In the genomic region with DNA sequence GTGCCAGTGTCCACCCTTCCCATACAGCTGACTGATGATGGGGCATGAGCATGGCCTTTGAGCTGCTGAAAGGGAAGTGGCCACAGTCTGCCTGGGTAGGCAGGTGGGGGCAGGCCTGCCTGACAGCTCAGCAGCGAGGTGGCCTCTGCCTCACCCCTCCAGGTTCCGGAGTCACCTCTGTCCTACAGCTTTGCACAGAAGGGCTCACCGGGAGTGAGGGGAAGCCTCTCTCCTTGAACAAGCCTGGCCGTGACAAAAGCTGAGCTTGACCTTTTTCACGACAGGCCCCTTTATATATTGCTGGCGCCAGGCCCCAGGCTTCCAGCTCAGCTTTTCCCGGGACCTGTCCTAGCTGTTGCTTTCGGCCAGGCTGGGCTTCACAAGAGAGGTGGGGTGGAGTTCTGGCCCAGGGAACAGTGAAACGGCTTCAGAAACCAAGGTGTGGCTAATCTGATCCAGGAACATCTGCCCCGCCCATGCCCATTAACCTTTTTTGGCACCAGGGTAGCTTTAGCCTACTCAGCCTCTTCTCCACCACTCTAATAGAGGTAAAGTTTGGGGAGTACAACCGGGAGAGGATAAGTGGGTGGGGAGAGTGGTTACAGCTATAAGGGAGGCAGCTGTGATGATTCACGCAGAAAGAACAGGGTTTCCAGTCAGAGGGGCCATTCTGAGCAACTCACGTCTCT, we compare ENCODE assay signal across 8 cellular contexts.
DNase-seq lines count a peak whose midpoint lies in the region; ATAC-seq lines count a peak whose summit lies in the region.

No MANE protein-coding gene starts in this region.

- peaks cover 0 to 2% of the 10 kb centered on the region in 2 donors for H3K36me3 ChIP-seq in mucosa of rectum (ENCODE audit: control insufficient read depth in 2 of 2, insufficient read depth in 2 of 2, low read length in 2 of 2)

- no peaks in the 10 kb centered on the region for H3K27me3 ChIP-seq in mucosa of rectum (ENCODE audit: control insufficient read depth in 2 of 2, insufficient read depth in 2 of 2, low read length in 2 of 2)

- DNase-seq in stimulated activated CD4-positive, alpha-beta T cell treated with anti-CD3 and anti-CD28 coated beads, Interleukin-15, amount 100 ng/mL, for 48 hours (ENCODE audit: low read depth in 2 of 2), result peak; percentile 19 to 43
- DNase-seq in stimulated activated CD4-positive, alpha-beta T cell treated with anti-CD3 and anti-CD28 coated beads, Interleukin-12 subunit alpha, Interleukin-12 subunit beta, amount 100 ng/mL, for 4 hours, result no peak
- DNase-seq in astrocyte of the hippocampus (ENCODE audit: low read depth, low spot score) (peak; percentile 38), NCI-H2171 treated with DMSO at 0.1 percent for 48 hours (lab: John Stamatoyannopoulos, UW) (no peak), GDM1 (lab: John Stamatoyannopoulos, UW) (no peak)

- peak overlapping the region in 1 of 2 donors; percentile 26 for H3K4me3 ChIP-seq in mucosa of rectum (ENCODE audit: low read length in 2 of 2)

- H3K27ac ChIP-seq in mucosa of rectum (ENCODE audit: low read depth in 2 of 2, low read length in 2 of 2), result peak overlapping the region; percentile 88 to 93

- peaks cover 40 to 51% of the 10 kb centered on the region in 2 donors for H3K4me1 ChIP-seq in mucosa of rectum (ENCODE audit: control insufficient read depth in 2 of 2, insufficient read depth in 2 of 2, low read length in 2 of 2)

- ATAC-seq in GM21737 (IDR thresholded peaks at IDR 0.05; ENCODE audit: unreplicated experiment) (no peak), HG03175 (IDR thresholded peaks at IDR 0.05; ENCODE audit: unreplicated experiment) (no peak)

- no peaks in the 10 kb centered on the region for H3K9me3 ChIP-seq in mucosa of rectum (ENCODE audit: control insufficient read depth in 2 of 2, low read length in 2 of 2)

- H3K9ac ChIP-seq in mucosa of rectum (ENCODE audit: low read depth in 1 of 2, low read length in 2 of 2), result peak overlapping the region; percentile 60 to 74

Comparison
In these comparisons a context has a peak if more than half of its experiments do, and no peak if none do; other contexts are left out.
1. DNase-seq: peak in stimulated activated CD4-positive, alpha-beta T cell treated with anti-CD3 and anti-CD28 coated beads, Interleukin-15, amount 100 ng/mL, for 48 hours (2 of 2) and astrocyte of the hippocampus (single experiment); none in stimulated activated CD4-positive, alpha-beta T cell treated with anti-CD3 and anti-CD28 coated beads, Interleukin-12 subunit alpha, Interleukin-12 subunit beta, amount 100 ng/mL, for 4 hours (single experiment), NCI-H2171 treated with DMSO at 0.1 percent for 48 hours (single experiment) and GDM1 (single experiment).